ENCODE assay signal across 1 cellular context in the genomic region with DNA sequence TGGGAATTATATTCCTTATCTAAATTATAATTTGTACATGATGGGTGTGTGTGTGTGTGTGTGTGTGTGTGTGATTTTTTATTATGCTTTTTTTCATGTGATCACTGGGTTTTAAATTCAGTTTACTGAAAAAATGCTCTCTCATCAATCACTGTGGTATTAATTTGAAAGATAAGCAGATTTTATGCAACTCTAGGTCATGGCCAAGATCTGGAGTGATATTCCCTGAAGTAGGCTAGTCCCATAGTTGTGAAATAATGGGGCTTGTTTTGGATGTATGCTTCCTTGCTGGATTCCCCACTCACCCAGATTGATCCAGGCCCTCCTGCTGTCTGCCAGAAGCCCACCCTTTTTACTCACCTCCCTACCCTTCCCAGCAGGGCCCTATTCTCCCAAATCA.
TF ChIP-seq lines count a peak whose summit lies in the region.

No MANE protein-coding gene starts in this region.

TF ChIP-seq in HepG2, 621 proteins besides CTCF, POLR2A, EP300 and RAD21 (continued from another document):
- TF ChIP-seq CEBPZ (IDR thresholded peaks at IDR 0.05; ENCODE audit: low read length) (no peak), ZNF839 (CRISPR knock-in tag; IDR thresholded peaks at IDR 0.05; ENCODE audit: borderline replicate concordance) (no peak), ZNF605 (CRISPR knock-in tag; IDR thresholded peaks at IDR 0.05) (0 out of 2 replicates have a peak, but pooled peaks have one; percentile 2), ZNF367 (CRISPR knock-in tag; IDR thresholded peaks at IDR 0.05; ENCODE audit: borderline replicate concordance) (no peak), SUZ12 (IDR thresholded peaks at IDR 0.05; ENCODE audit: low read depth, low read length) (no peak), ZNF672 (CRISPR knock-in tag; IDR thresholded peaks at IDR 0.05) (no peak), HNF1B (CRISPR knock-in tag; IDR thresholded peaks at IDR 0.05) (no peak), MAFK (conservative IDR thresholded peaks at IDR 0.05 in 1 of 2, IDR thresholded peaks at IDR 0.05 in 1 of 2; ENCODE audit: low read length in 2 of 2) (peak in 1 of 2 experiments; percentile 52; a peak in 2 of 4 replicates), MAFF (IDR thresholded peaks at IDR 0.05; ENCODE audit: low read depth, low read length) (peak; percentile 52; the same call in 1 of the 2 replicates)
